ENCODE assay signal across 8 cellular contexts in genomic region chr21:35529141-35529863, GRCh38.
DNase-seq lines count a peak whose midpoint lies in the region; ATAC-seq lines count a peak whose summit lies in the region.

No MANE protein-coding gene starts in this region.

- no peaks in the 10 kb centered on the region for H3K27me3 Mint-ChIP-seq in naive B cell

- peaks cover 0 to 5% (median 0%) of the 10 kb centered on the region in 7 donors for H3K9me3 Mint-ChIP-seq in naive B cell

- DNase-seq in Kasumi-1 (lab: John Stamatoyannopoulos, UW) = peak; percentile 16 to 22
- peak; percentile 58 for DNase-seq in brain pericyte (ENCODE audit: low read depth, low spot score)
- DNase-seq in naive B cell = peak; percentile 31
- no peak for DNase-seq in HuH-7 (ENCODE audit: low spot score)
- DNase-seq in NCI-H128 (lab: John Stamatoyannopoulos, UW; ENCODE audit: unreplicated experiment) = no peak
- DNase-seq in NCI-H146 (lab: John Stamatoyannopoulos, UW) = no peak

- peaks cover 41 to 56% (median 47%) of the 10 kb centered on the region in 3 donors for H3K4me1 Mint-ChIP-seq in naive B cell

- peaks cover 0 to 8% of the 10 kb centered on the region in 2 donors for H3K36me3 Mint-ChIP-seq in naive B cell

- H3K27ac Mint-ChIP-seq in naive B cell = peak overlapping the region; percentile 48 to 97 (median 92)

- ATAC-seq in GM18907 (IDR thresholded peaks at IDR 0.05; ENCODE audit: unreplicated experiment) (peak; percentile 49), naive B cell (ENCODE audit: low read depth in 2 of 2) (peak; percentile 62), HG02884 (IDR thresholded peaks at IDR 0.05; ENCODE audit: unreplicated experiment) (no peak)

- peak overlapping the region; percentile 84 to 95 (median 90) for H3K4me3 Mint-ChIP-seq in naive B cell

Comparison
In these comparisons a context has a peak if more than half of its experiments do, and no peak if none do; other contexts are left out.
1. DNase-seq: peak in Kasumi-1 (2 of 2), brain pericyte (single experiment) and naive B cell (single experiment); none in HuH-7 (single experiment), NCI-H128 (single experiment) and NCI-H146 (single experiment).